17 cellular contexts compared by ENCODE assay signal in the genomic region with DNA sequence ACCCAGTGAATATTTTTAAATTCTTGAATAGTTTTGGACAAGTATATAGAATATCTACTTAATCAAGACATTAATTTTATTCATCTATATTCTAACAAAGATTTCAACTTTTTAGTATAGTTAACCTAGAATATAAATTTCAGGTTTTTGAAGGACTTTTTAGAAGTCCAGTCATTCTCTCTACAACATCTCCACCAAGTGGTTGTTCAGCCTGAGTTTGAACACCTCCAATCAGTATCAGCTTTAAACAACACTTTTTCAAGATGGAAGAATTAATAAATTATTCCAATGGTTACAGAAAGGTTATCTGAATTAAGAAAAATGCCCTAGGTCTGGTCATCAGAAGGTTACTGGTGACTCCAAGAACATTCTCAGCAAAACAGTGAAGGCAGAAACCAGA. TPM values are rescaled to one million over a fixed set of nuclear protein-coding genes. Genes with fewer than 3 reads are reported as not detected.
A peak's percentile ranks its signal among the peaks of the same experiment; 100 is the strongest.
DNase-seq lines count a peak whose midpoint lies in the region; ATAC-seq and TF ChIP-seq lines count a peak whose summit lies in the region.
"Had no signal": no experiment of that assay in that cellular context is flagged by ENCODE, and none has a peak within 500 bp of the region (broad histone marks: within the 10 kb centered on the region; RNA-seq: fewer than 3 reads in every experiment).

No MANE protein-coding gene starts in this region.

- DNase-seq in HFFc6 = no peak
- DNase-seq in astrocyte of the spinal cord (ENCODE audit: low read depth, low spot score) = no peak
- DNase-seq in kidney glomerular epithelial cell (lab: John Stamatoyannopoulos, UW) = peak; percentile 46
- DNase-seq in activated effector memory CD4-positive, alpha-beta T cell treated with anti-CD3 and anti-CD28 coated beads, Interleukin-2, amount 50 U/mL, for 16 hours = no peak
- no peak for DNase-seq in NCI-H2029 (lab: John Stamatoyannopoulos, UW)
- no peak for DNase-seq in MG63
- DNase-seq: activated T-cell treated with anti-CD3 and anti-CD28 coated beads, Interleukin-2, amount 50 U/mL, for 4 hours; Caco-2; gastrocnemius medialis; lower lobe of right lung; NCI-H2081; Peyer's patch; posterior cingulate gyrus; stimulated activated CD4-positive, alpha-beta T cell treated with anti-CD3 and anti-CD28 coated beads, Interleukin-4, amount 100 ng/mL, for 4 hours; substantia nigra had no signal

- H3K9me3 ChIP-seq in MG63 = no peaks in the 10 kb centered on the region
- H3K9me3 ChIP-seq: Caco-2, gastrocnemius medialis, lower lobe of right lung, Peyer's patch had no signal

- ATAC-seq in GM19328 (IDR thresholded peaks at IDR 0.05; ENCODE audit: unreplicated experiment) = no peak
- ATAC-seq: activated T-cell treated with anti-CD3 and anti-CD28 coated beads, Interleukin-2, amount 50 U/mL, for 4 hours; gastrocnemius medialis; lower lobe of right lung had no signal

- no peak overlapping the region for H3K27ac Mint-ChIP-seq in HFFc6

- no peak overlapping the region for H3K4me3 Mint-ChIP-seq in HFFc6
- H3K4me3 Mint-ChIP-seq: activated T-cell treated with anti-CD3 and anti-CD28 coated beads, Interleukin-2, amount 50 U/mL, for 4 hours had no signal

- no peak overlapping the region for H3K4me3 ChIP-seq in astrocyte of the spinal cord (ENCODE audit: low read depth, low read length)
- H3K4me3 ChIP-seq in MG63 = no peak overlapping the region
- H3K4me3 ChIP-seq: gastrocnemius medialis, lower lobe of right lung, Peyer's patch had no signal

- no peak overlapping the region for H3K27ac ChIP-seq in C4-2B
- H3K27ac ChIP-seq: gastrocnemius medialis, lower lobe of right lung, Peyer's patch had no signal

- in situ Hi-C loops in astrocyte of the spinal cord (cut with HindIII; ENCODE audit: low sequenced_read_pairs) = no loop called here

- H3K4me1 Mint-ChIP-seq in HFFc6 (ENCODE audit: low read depth) = no peaks in the 10 kb centered on the region

- H3K27me3 Mint-ChIP-seq in HFFc6 (ENCODE audit: insufficient read depth) = no peaks in the 10 kb centered on the region

- H3K36me3 ChIP-seq in MG63 = no peaks in the 10 kb centered on the region
- H3K36me3 ChIP-seq: gastrocnemius medialis, lower lobe of right lung, Peyer's patch had no signal

- H3K27me3 ChIP-seq in MG63 = no peaks in the 10 kb centered on the region
- H3K27me3 ChIP-seq: gastrocnemius medialis, Peyer's patch had no signal

- no peaks in the 10 kb centered on the region for H3K9me3 Mint-ChIP-seq in HFFc6
- H3K9me3 Mint-ChIP-seq: activated T-cell treated with anti-CD3 and anti-CD28 coated beads, Interleukin-2, amount 50 U/mL, for 4 hours had no signal

- peak; percentile 26 for TF ChIP-seq CTCF in C4-2B (conservative IDR thresholded peaks at IDR 0.05)
- TF ChIP-seq CTCF in HFFc6 (IDR thresholded peaks at IDR 0.05) = peak; percentile 32; the same call in 1 of the 2 replicates
- TF ChIP-seq CTCF in astrocyte of the spinal cord (IDR thresholded peaks at IDR 0.05; ENCODE audit: low read depth, low read length) = peak; percentile 25

- H3K36me3 Mint-ChIP-seq in HFFc6 (ENCODE audit: low read depth) = no peaks in the 10 kb centered on the region

RNA-seq across cellular contexts. Expression of gene EIF3M, which starts 31.8 kb away (rescaled TPM):
- total RNA-seq in HFFc6 (2021; fragmentation: NEBNext Ultra II Directional; extraction: Animal tissue kit (Norgen Biotek cat#: 25700)) = 100 to 1,000 TPM; 250 to 290 (median 271) TPM
- 416 and 548 TPM in 2 replicates for total RNA-seq in MG63 (2014; rRNA removed; shearing (Covaris generic); ENCODE audit: low replicate concordance)
